Comparison of ENCODE assay signal across 9 cellular contexts in the genomic region with DNA sequence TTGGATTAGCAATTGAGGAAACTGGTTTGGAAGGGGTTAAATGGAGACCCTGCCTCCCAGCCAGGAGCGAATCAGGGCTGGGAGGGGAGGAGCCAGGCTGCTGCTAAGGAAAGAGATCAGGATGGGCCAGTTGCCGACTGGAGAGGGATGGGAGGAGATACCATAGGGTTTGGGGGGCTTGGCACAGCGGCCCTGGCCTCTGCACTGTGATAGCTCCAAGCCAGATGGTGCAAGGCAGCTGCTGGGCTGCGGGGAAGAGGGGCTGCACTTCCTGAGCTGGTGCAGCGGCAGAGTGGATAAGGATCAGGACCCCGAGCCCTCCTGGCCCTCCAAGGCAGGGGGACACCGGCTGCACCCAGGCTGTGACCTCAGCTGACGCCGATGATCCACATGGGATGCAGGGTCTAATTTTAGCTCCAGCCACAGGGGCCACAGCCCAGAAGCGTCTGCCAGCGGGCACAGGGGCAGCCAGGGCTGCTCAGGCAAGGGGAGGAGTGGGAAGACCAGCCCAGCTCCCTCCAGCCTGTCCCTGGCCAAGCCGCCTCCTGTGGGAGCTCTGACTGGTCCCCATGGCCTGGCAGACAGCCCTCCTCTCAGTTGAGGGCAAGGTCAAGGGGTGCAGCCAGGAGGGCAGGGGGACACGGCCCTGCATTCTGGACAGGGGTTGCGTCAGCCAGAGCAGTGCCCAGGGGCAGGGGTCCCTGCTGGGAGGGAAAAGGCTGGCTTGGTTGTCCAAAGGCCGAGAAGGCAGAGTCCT. TPM values are rescaled to one million over a fixed set of nuclear protein-coding genes. Genes with fewer than 3 reads are reported as not detected.
DNase-seq lines count a peak whose midpoint lies in the region; ATAC-seq, FAIRE-seq and TF ChIP-seq lines count a peak whose summit lies in the region.
"Had no signal": no experiment of that assay in that cellular context is flagged by ENCODE, and none has a peak within 500 bp of the region (broad histone marks: within the 10 kb centered on the region; RNA-seq: fewer than 3 reads in every experiment).

A gene with protein sequence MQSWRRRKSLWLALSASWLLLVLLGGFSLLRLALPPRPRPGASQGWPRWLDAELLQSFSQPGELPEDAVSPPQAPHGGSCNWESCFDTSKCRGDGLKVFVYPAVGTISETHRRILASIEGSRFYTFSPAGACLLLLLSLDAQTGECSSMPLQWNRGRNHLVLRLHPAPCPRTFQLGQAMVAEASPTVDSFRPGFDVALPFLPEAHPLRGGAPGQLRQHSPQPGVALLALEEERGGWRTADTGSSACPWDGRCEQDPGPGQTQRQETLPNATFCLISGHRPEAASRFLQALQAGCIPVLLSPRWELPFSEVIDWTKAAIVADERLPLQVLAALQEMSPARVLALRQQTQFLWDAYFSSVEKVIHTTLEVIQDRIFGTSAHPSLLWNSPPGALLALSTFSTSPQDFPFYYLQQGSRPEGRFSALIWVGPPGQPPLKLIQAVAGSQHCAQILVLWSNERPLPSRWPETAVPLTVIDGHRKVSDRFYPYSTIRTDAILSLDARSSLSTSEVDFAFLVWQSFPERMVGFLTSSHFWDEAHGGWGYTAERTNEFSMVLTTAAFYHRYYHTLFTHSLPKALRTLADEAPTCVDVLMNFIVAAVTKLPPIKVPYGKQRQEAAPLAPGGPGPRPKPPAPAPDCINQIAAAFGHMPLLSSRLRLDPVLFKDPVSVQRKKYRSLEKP (plus strand): TSS at position 129 of the 757 bp plus-strand sequence. CDS start 872 bp downstream, outside the sequence.

- H3K9me3 ChIP-seq in HepG2 (ENCODE audit: low read length) (no peaks in the 10 kb centered on the region), right lobe of liver (no peaks in the 10 kb centered on the region)

- H3K9ac ChIP-seq in HepG2 (ENCODE audit: insufficient read depth, low read depth, low read length): peak within 1 kb of the TSS; percentile 47; the same call in 1 of the 2 replicates

- H3K4me1 Mint-ChIP-seq in activated CD4-positive, alpha-beta T cell treated with anti-CD3 and anti-CD28 coated beads for 36 hours: peaks cover 10% of the 10 kb centered on the region

- POLR2A ChIA-PET in HepG2 (lab: Yijun Ruan, JAX): interaction anchor here (2.2 kb wide), 1 partner anchor 25 kb away, joined by 10 read pairs; a partner anchor contains a TSS
- POLR2A ChIA-PET in activated CD4-positive, alpha-beta T cell treated with anti-CD3 and anti-CD28 coated beads for 36 hours (lab: Charles Lee): no interaction called here

- TF ChIP-seq CTCF in HepG2 (CRISPR knock-in tag; IDR thresholded peaks at IDR 0.05) (no peak), right lobe of liver (IDR thresholded peaks at IDR 0.05) (no peak), dorsolateral prefrontal cortex (IDR thresholded peaks at IDR 0.05 in 54 of 56, conservative IDR thresholded peaks at IDR 0.05 in 2 of 56; ENCODE audit: low read depth in 1 of 56, partially characterized antibody in 56 of 56) (no peak)

- BruUV-seq in HepG2 (replicated peaks; lab: Mats Ljungman, UMichigan): no TSS peak

- no peak for DNase-seq in HepG2 (ENCODE audit: low spot score)
- no peak for DNase-seq in right lobe of liver
- DNase-seq in dorsolateral prefrontal cortex: peak in 8 of 10 donors; percentile 38 to 82 (median 72)
- peak; percentile 42 for DNase-seq in medulla oblongata (ENCODE audit: extremely low spot score)
- no peak for DNase-seq in activated CD4-positive, alpha-beta T cell treated with anti-CD3 and anti-CD28 coated beads for 36 hours
- no peak for DNase-seq in SKM-1 (lab: John Stamatoyannopoulos, UW; ENCODE audit: unreplicated experiment)
- DNase-seq in HPDE6-E6E7 (ENCODE audit: extremely low spot score): no peak
- DNase-seq: cortex of kidney had no signal

- H3K79me2 ChIP-seq in HepG2 (ENCODE audit: insufficient read depth, low read length): no peaks in the 10 kb centered on the region

- no peaks in the 10 kb centered on the region for H3K9me3 Mint-ChIP-seq in activated CD4-positive, alpha-beta T cell treated with anti-CD3 and anti-CD28 coated beads for 36 hours (ENCODE audit: low read depth)

- peak within 1 kb of the TSS; percentile 81 for H3K4me2 ChIP-seq in HepG2 (ENCODE audit: low read depth, low read length)

- H3K4me3 ChIP-seq in HepG2 (replicated peaks in 1 of 3; ENCODE audit: insufficient read depth in 1 of 3, low read depth in 2 of 3, low read length in 3 of 3) (peak within 1 kb of the TSS; percentile 43 to 78 (median 49)), right lobe of liver (no peak within 1 kb of the TSS), dorsolateral prefrontal cortex (peak within 1 kb of the TSS in 58 of 59 donors; percentile 18 to 76 (median 61))

- H3K27ac ChIP-seq in HepG2 (ENCODE audit: extremely low read length, insufficient read depth, low read length) (no peak within 1 kb of the TSS), right lobe of liver (no peak within 1 kb of the TSS), dorsolateral prefrontal cortex (peak within 1 kb of the TSS in 57 of 59 donors; percentile 3 to 93 (median 77))

- H3K4me1 ChIP-seq in HepG2 (ENCODE audit: insufficient read depth, low read length): peaks cover 89% of the 10 kb centered on the region
- no peaks in the 10 kb centered on the region for H3K4me1 ChIP-seq in right lobe of liver

- TF ChIP-seq POLR2A in HepG2 (IDR thresholded peaks at IDR 0.05; ENCODE audit: insufficient read depth in 1 of 2, low read depth in 2 of 2, low read length in 2 of 2) (peak in 1 of 2 experiments; percentile 75; a peak in 2 of 4 replicates), right lobe of liver (IDR thresholded peaks at IDR 0.05) (no peak)

- CTCF ChIA-PET in HepG2 (lab: Yijun Ruan, JAX; ENCODE audit: low intra/inter-chr PET ratio, low total read pairs): no interaction called here
- CTCF ChIA-PET in activated CD4-positive, alpha-beta T cell treated with anti-CD3 and anti-CD28 coated beads for 36 hours (lab: Charles Lee): interaction anchor here (0.6 to 1.1 kb wide), 2 partner anchors 11 to 22 kb away, joined by 3 read pairs; no protein-coding TSS in a partner anchor

- no peaks in the 10 kb centered on the region for H4K20me1 ChIP-seq in HepG2 (ENCODE audit: insufficient read depth, low read length)

- no peak within 1 kb of the TSS for H2AFZ ChIP-seq in HepG2 (ENCODE audit: low read length)

- no peaks in the 10 kb centered on the region for H3K27me3 Mint-ChIP-seq in activated CD4-positive, alpha-beta T cell treated with anti-CD3 and anti-CD28 coated beads for 36 hours

- no peaks in the 10 kb centered on the region for H3K36me3 Mint-ChIP-seq in activated CD4-positive, alpha-beta T cell treated with anti-CD3 and anti-CD28 coated beads for 36 hours (ENCODE audit: low read depth)

- no peak within 1 kb of the TSS for H3K4me3 Mint-ChIP-seq in activated CD4-positive, alpha-beta T cell treated with anti-CD3 and anti-CD28 coated beads for 36 hours

- peak; percentile 75 for FAIRE-seq in HepG2 (lab: Jason Lieb, UNC)

- no peaks in the 10 kb centered on the region for H3K36me3 ChIP-seq in HepG2 (replicated peaks in 1 of 2; ENCODE audit: control insufficient read depth in 1 of 2, insufficient read depth in 2 of 2, low read length in 2 of 2)
- no peaks in the 10 kb centered on the region for H3K36me3 ChIP-seq in right lobe of liver

- no peak for TF ChIP-seq EP300 in HepG2 (IDR thresholded peaks at IDR 0.05; ENCODE audit: low read depth in 2 of 2, low read length in 2 of 2)
- TF ChIP-seq EP300 in HepG2 (CRISPR knock-in tag; IDR thresholded peaks at IDR 0.05; ENCODE audit: borderline replicate concordance): no peak

- intact Hi-C loops in HepG2 (cut with micrococcal nuclease; ENCODE audit: unreplicated experiment): no loop called here
- intact Hi-C loops in right lobe of liver (cut with DNase I): no loop called here
- intact Hi-C loops in dorsolateral prefrontal cortex (cut with DNase I): no loop called here
- intact Hi-C loops in activated CD4-positive, alpha-beta T cell treated with anti-CD3 and anti-CD28 coated beads for 36 hours (cut with DNase I, micrococcal nuclease): no loop called here

- no peak within 1 kb of the TSS for H3K27ac Mint-ChIP-seq in activated CD4-positive, alpha-beta T cell treated with anti-CD3 and anti-CD28 coated beads for 36 hours

- WGBS in HepG2 (ENCODE audit: low lambda C conversion rate): 0% methylated on average over 4 of the region's 15 CpGs
- WGBS in right lobe of liver (ENCODE audit: insufficient coverage, low coverage, low lambda C conversion rate, missing lambda C conversion rate): 10% methylated on average over 2 of the region's 15 CpGs

- in situ Hi-C loops in HepG2 (cut with HindIII; ENCODE audit: extremely low pct_ligation_motif_present, low pct_unique_long_range_greater_than_20kb): no loop called here

- peak; percentile 63 for ATAC-seq in HepG2
- no peak for ATAC-seq in right lobe of liver
- ATAC-seq in GM21515 (IDR thresholded peaks at IDR 0.05; ENCODE audit: unreplicated experiment): no peak
- ATAC-seq in activated CD4-positive, alpha-beta T cell treated with anti-CD3 and anti-CD28 coated beads for 36 hours: no peak

- TF ChIP-seq RAD21 in HepG2 (CRISPR knock-in tag; IDR thresholded peaks at IDR 0.05): no peak

- peaks cover 4 to 25% of the 10 kb centered on the region in 2 experiments for H3K27me3 ChIP-seq in HepG2 (ENCODE audit: control insufficient read depth in 1 of 2, insufficient read depth in 2 of 2, low read length in 2 of 2)
- H3K27me3 ChIP-seq in right lobe of liver: no peaks in the 10 kb centered on the region
- no peaks in the 10 kb centered on the region for H3K27me3 ChIP-seq in dorsolateral prefrontal cortex

RNA-seq across cellular contexts. Expression of the gene that starts here (rescaled TPM):
- 0.28 and 0.35 TPM in 2 replicates for total RNA-seq in HepG2 (2016; rRNA removed; fragmentation: Illumina TruSeq; extraction: Trizol)
- 0.09 and 0.20 TPM in 2 replicates for total RNA-seq in HepG2 (2016; cell fraction: cytosol; rRNA removed; fragmentation: Illumina TruSeq; extraction: Trizol; ENCODE audit: low read depth)
- total RNA-seq in HepG2 (2016; cell fraction: insoluble cytoplasmic fraction; rRNA removed; fragmentation: Illumina TruSeq; extraction: Trizol): 0.19 and 0.52 TPM in 2 replicates
- 0.19 and 0.48 TPM in 2 replicates for total RNA-seq in HepG2 (2016; cell fraction: membrane; rRNA removed; fragmentation: Illumina TruSeq; extraction: Trizol)
- total RNA-seq in HepG2 (2016; cell fraction: nucleus; rRNA removed; fragmentation: Illumina TruSeq; extraction: Trizol): 0.69 and 0.78 TPM in 2 replicates
- polyA plus RNA-seq in HepG2 (2011; rRNA removed): 1.0 and 1.5 TPM in 2 replicates
- 0.60 and 0.75 TPM in 2 replicates for polyA plus RNA-seq in HepG2 (2011; cell fraction: cytosol; rRNA removed)
- 4.9 and 5.4 TPM in 2 replicates for polyA plus RNA-seq in HepG2 (2011; cell fraction: nucleus; rRNA removed)
- 0.87 and 1.2 TPM in 2 replicates for polyA plus RNA-seq in HepG2 (2012)
- 0.07 and 0.11 TPM in 2 replicates for polyA plus RNA-seq in HepG2 (2016; cell fraction: cytosol; fragmentation: Illumina TruSeq; extraction: Trizol; ENCODE audit: low read depth)
- polyA plus RNA-seq in HepG2 (2016; cell fraction: insoluble cytoplasmic fraction; fragmentation: Illumina TruSeq; extraction: Trizol; ENCODE audit: low read depth): 0.26 and 0.27 TPM in 2 replicates
- 0.18 and 0.20 TPM in 2 replicates for polyA plus RNA-seq in HepG2 (2016; cell fraction: membrane; fragmentation: Illumina TruSeq; extraction: Trizol; ENCODE audit: low read depth)
- 0.52 and 0.65 TPM in 2 replicates for polyA plus RNA-seq in HepG2 (2016; cell fraction: nucleus; fragmentation: Illumina TruSeq; extraction: Trizol; ENCODE audit: insufficient read depth, low read depth)
- 0.12 and 2.8 TPM in 2 replicates for polyA minus RNA-seq in HepG2 (2011; rRNA and poly(A)+ RNA removed; ENCODE audit: low replicate concordance)
- polyA minus RNA-seq in HepG2 (2011; cell fraction: cytosol; rRNA and poly(A)+ RNA removed): 0.20 and 0.53 TPM in 2 replicates
- 4.1 and 5.9 TPM in 2 replicates for polyA minus RNA-seq in HepG2 (2011; cell fraction: nucleus; rRNA and poly(A)+ RNA removed)
- total RNA-seq in right lobe of liver: under 1 TPM in 2 of 6 experiments, not detected in 4; 0.06 to 0.19 TPM
- total RNA-seq in dorsolateral prefrontal cortex: 10 to 100 TPM; 17.0 to 82.6 (median 46.4) TPM
- total RNA-seq in activated CD4-positive, alpha-beta T cell treated with anti-CD3 and anti-CD28 coated beads for 36 hours: not detected

Comparison
In these comparisons a context has a peak if more than half of its experiments do, and no peak if none do; other contexts are left out.
1. RNA of the gene that starts here (total RNA-seq): 17.0 to 82.6 TPM in dorsolateral prefrontal cortex; 0.09 to 0.78 TPM in HepG2, 0.06 to 0.19 TPM in right lobe of liver and not detected in activated CD4-positive, alpha-beta T cell treated with anti-CD3 and anti-CD28 coated beads for 36 hours; every median in the first group is over 10 times any median in the second.
2. H3K4me3 ChIP-seq: peak in HepG2 (3 of 3) and dorsolateral prefrontal cortex (58 of 59); none in right lobe of liver (0 of 3).
3. DNase-seq: peak in dorsolateral prefrontal cortex (8 of 10) and medulla oblongata (single experiment); none in HepG2 (single experiment), right lobe of liver (0 of 3), activated CD4-positive, alpha-beta T cell treated with anti-CD3 and anti-CD28 coated beads for 36 hours (single experiment), SKM-1 (single experiment) and HPDE6-E6E7 (single experiment).
4. H3K27ac ChIP-seq: peak in dorsolateral prefrontal cortex (57 of 59); none in HepG2 (single experiment) and right lobe of liver (0 of 3).